Comparison of ENCODE assay signal across 1 cellular context in the genomic region with DNA sequence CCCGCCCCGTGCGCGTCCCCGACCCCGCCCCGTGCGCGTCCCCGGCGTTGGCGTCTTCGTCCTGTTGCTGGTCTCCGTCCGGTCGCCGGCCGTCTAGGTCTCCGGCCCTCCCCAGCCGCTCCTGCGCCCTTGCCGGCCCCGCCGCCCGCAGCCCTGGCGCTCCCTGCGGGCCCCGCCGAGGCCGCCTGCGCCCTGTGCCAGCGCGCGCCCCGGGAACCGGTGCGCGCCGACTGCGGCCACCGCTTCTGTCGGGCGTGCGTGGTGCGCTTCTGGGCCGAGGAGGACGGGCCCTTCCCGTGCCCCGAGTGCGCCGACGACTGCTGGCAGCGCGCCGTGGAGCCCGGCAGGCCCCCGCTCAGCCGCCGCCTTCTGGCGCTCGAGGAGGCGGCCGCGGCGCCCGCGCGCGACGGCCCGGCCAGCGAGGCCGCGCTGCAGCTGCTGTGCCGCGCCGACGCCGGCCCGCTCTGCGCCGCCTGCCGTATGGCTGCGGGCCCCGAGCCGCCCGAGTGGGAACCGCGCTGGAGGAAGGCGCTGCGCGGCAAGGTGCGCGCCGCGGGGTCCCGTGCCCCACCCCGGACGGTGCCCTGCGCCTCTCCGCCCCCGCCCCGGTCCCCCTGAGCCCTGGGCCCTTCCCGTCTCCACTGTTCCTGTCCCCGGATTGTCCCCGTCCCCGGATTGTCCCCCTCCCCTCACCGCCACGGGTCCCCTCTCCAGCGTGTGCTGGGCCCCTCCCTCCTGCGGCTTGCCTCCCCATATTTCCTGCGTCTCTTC.
A peak's percentile ranks its signal among the peaks of the same experiment; 100 is the strongest.
TF ChIP-seq lines count a peak whose summit lies in the region.

TSS of gene RNF187 (plus strand) at position 47 of the 771 bp plus-strand sequence.

TF ChIP-seq in K562, 482 proteins besides CTCF, POLR2A, EP300 and RAD21 (continued from another document and continues in another):
- no peak for TF ChIP-seq CHD7 (IDR thresholded peaks at IDR 0.05; ENCODE audit: low read depth, low read length)
- TF ChIP-seq, protein P1, sequence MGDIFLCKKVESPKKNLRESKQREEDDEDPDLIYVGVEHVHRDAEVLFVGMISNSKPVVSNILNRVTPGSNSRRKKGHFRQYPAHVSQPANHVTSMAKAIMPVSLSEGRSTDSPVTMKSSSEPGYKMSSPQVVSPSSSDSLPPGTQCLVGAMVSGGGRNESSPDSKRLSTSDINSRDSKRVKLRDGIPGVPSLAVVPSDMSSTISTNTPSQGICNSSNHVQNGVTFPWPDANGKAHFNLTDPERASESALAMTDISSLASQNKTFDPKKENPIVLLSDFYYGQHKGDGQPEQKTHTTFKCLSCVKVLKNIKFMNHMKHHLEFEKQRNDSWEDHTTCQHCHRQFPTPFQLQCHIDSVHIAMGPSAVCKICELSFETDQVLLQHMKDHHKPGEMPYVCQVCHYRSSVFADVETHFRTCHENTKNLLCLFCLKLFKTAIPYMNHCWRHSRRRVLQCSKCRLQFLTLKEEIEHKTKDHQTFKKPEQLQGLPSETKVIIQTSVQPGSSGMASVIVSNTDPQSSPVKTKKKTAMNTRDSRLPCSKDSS (IDR thresholded peaks at IDR 0.05; ENCODE audit: low read depth, partially characterized antibody): no peak
- no peak for TF ChIP-seq ZNF449 (CRISPR knock-in tag; IDR thresholded peaks at IDR 0.05)
- TF ChIP-seq SAFB2 (IDR thresholded peaks at IDR 0.05; ENCODE audit: borderline replicate concordance, low read depth, low read length, severe bottlenecking): no peak
- TF ChIP-seq, protein P2, sequence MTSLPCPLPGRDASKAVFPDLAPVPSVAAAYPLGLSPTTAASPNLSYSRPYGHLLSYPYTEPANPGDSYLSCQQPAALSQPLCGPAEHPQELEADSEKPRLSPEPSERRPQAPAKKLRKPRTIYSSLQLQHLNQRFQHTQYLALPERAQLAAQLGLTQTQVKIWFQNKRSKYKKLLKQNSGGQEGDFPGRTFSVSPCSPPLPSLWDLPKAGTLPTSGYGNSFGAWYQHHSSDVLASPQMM (CRISPR knock-in tag; IDR thresholded peaks at IDR 0.05): no peak
- TF ChIP-seq MYC (IDR thresholded peaks at IDR 0.05; ENCODE audit: low read depth, low read length): 0 out of 2 replicates have a peak, but pooled peaks have one; percentile 0
- TF ChIP-seq MYC (CRISPR knock-in tag; IDR thresholded peaks at IDR 0.05; ENCODE audit: borderline replicate concordance, low read depth): no peak
- TF ChIP-seq, protein P3, sequence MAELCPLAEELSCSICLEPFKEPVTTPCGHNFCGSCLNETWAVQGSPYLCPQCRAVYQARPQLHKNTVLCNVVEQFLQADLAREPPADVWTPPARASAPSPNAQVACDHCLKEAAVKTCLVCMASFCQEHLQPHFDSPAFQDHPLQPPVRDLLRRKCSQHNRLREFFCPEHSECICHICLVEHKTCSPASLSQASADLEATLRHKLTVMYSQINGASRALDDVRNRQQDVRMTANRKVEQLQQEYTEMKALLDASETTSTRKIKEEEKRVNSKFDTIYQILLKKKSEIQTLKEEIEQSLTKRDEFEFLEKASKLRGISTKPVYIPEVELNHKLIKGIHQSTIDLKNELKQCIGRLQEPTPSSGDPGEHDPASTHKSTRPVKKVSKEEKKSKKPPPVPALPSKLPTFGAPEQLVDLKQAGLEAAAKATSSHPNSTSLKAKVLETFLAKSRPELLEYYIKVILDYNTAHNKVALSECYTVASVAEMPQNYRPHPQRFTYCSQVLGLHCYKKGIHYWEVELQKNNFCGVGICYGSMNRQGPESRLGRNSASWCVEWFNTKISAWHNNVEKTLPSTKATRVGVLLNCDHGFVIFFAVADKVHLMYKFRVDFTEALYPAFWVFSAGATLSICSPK (IDR thresholded peaks at IDR 0.05; ENCODE audit: borderline replicate concordance): no peak
- TF ChIP-seq RBFOX2 (IDR thresholded peaks at IDR 0.05; ENCODE audit: low read depth, low read length): peak; percentile 66
- no peak for TF ChIP-seq POU5F1 (IDR thresholded peaks at IDR 0.05; ENCODE audit: borderline replicate concordance, low read depth, low read length, partially characterized antibody)
- TF ChIP-seq LARP7 (IDR thresholded peaks at IDR 0.05): no peak
- TF ChIP-seq, protein P4, sequence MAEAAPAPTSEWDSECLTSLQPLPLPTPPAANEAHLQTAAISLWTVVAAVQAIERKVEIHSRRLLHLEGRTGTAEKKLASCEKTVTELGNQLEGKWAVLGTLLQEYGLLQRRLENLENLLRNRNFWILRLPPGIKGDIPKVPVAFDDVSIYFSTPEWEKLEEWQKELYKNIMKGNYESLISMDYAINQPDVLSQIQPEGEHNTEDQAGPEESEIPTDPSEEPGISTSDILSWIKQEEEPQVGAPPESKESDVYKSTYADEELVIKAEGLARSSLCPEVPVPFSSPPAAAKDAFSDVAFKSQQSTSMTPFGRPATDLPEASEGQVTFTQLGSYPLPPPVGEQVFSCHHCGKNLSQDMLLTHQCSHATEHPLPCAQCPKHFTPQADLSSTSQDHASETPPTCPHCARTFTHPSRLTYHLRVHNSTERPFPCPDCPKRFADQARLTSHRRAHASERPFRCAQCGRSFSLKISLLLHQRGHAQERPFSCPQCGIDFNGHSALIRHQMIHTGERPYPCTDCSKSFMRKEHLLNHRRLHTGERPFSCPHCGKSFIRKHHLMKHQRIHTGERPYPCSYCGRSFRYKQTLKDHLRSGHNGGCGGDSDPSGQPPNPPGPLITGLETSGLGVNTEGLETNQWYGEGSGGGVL (CRISPR knock-in tag; IDR thresholded peaks at IDR 0.05): no peak
- TF ChIP-seq CSDE1 (IDR thresholded peaks at IDR 0.05): no peak
- TF ChIP-seq CCAR2 (IDR thresholded peaks at IDR 0.05; ENCODE audit: low read depth, low read length): no peak
- no peak for TF ChIP-seq BRD9 (IDR thresholded peaks at IDR 0.05; ENCODE audit: low read depth, partially characterized antibody)
- TF ChIP-seq ETS1 (conservative IDR thresholded peaks at IDR 0.05; ENCODE audit: control insufficient read depth, low read depth, low read length): peak; percentile 6; the same call in 1 of the 2 replicates
- no peak for TF ChIP-seq PHF21A (IDR thresholded peaks at IDR 0.05; ENCODE audit: borderline replicate concordance, low read depth)
- TF ChIP-seq TAF9B (IDR thresholded peaks at IDR 0.05; ENCODE audit: partially characterized antibody): no peak
- TF ChIP-seq NCOA6 (IDR thresholded peaks at IDR 0.05): no peak
- TF ChIP-seq ZNF143 (CRISPR knock-in tag; IDR thresholded peaks at IDR 0.05): no peak
- no peak for TF ChIP-seq SRF (CRISPR knock-in tag; IDR thresholded peaks at IDR 0.05)
- TF ChIP-seq PYGO2 (tag; IDR thresholded peaks at IDR 0.05): no peak
- TF ChIP-seq ZNF280B (CRISPR knock-in tag; IDR thresholded peaks at IDR 0.05): no peak
